Comparison of ENCODE assay signal across 8 cellular contexts in genomic region chr13:100589178-100589725, GRCh38. TPM values are rescaled to one million over a fixed set of nuclear protein-coding genes. Genes with fewer than 3 reads are reported as not detected.
DNase-seq lines count a peak whose midpoint lies in the region; ATAC-seq lines count a peak whose summit lies in the region.

No MANE protein-coding gene starts in this region.

- ATAC-seq in naive thymus-derived CD8-positive, alpha-beta T cell, result no peak
- ATAC-seq in GM18861 (IDR thresholded peaks at IDR 0.05; ENCODE audit: unreplicated experiment), result no peak

- H3K9me3 Mint-ChIP-seq in activated naive CD8-positive, alpha-beta T cell treated with anti-CD3 and anti-CD28 coated beads for 36 hours, result peaks cover 3% of the 10 kb centered on the region
- H3K9me3 Mint-ChIP-seq in naive thymus-derived CD8-positive, alpha-beta T cell, result no peaks in the 10 kb centered on the region

- no peak overlapping the region for H3K9ac ChIP-seq in BLaER1 treated with 17β-estradiol and CSF1 and Interleukin-3, amounts not matched to agents 10 nM and 100 nM

- no peaks in the 10 kb centered on the region for H3K27me3 Mint-ChIP-seq in activated naive CD8-positive, alpha-beta T cell treated with anti-CD3 and anti-CD28 coated beads for 36 hours
- H3K27me3 Mint-ChIP-seq in naive thymus-derived CD8-positive, alpha-beta T cell, result no peaks in the 10 kb centered on the region

- H3K4me1 Mint-ChIP-seq in activated naive CD8-positive, alpha-beta T cell treated with anti-CD3 and anti-CD28 coated beads for 36 hours, result peaks cover 37% of the 10 kb centered on the region
- H3K4me1 Mint-ChIP-seq in naive thymus-derived CD8-positive, alpha-beta T cell, result peaks cover 22 to 44% (median 42%) of the 10 kb centered on the region in 4 donors

- H3K4me2 ChIP-seq in BLaER1 treated with 17β-estradiol and CSF1 and Interleukin-3, amounts not matched to agents 10 nM and 100 nM, result peak overlapping the region; percentile 68 to 92 (median 86); a peak in 21 of 22 replicates

- DNase-seq in HT1080 (ENCODE audit: low read depth), result peak; percentile 6
- no peak for DNase-seq in activated naive CD8-positive, alpha-beta T cell treated with anti-CD3 and anti-CD28 coated beads for 36 hours
- no peak for DNase-seq in naive thymus-derived CD8-positive, alpha-beta T cell
- no peak for DNase-seq in DMS53 (lab: John Stamatoyannopoulos, UW)
- DNase-seq in iPS-NIHi11 (ENCODE audit: low spot score), result no peak
- DNase-seq in midbrain (lab: John Stamatoyannopoulos, UW), result no peak

- peaks cover 0 to 7% (median 0%) of the 10 kb centered on the region in 11 experiments; a peak in 2 of 22 replicates for H3K9me3 ChIP-seq in BLaER1 treated with 17β-estradiol and CSF1 and Interleukin-3, amounts not matched to agents 10 nM and 100 nM (replicated peaks in 1 of 11)

- no peaks in the 10 kb centered on the region for H3K36me3 ChIP-seq in BLaER1 treated with 17β-estradiol and CSF1 and Interleukin-3, amounts not matched to agents 10 nM and 100 nM

- no peaks in the 10 kb centered on the region for H3K36me3 Mint-ChIP-seq in activated naive CD8-positive, alpha-beta T cell treated with anti-CD3 and anti-CD28 coated beads for 36 hours
- no peaks in the 10 kb centered on the region for H3K36me3 Mint-ChIP-seq in naive thymus-derived CD8-positive, alpha-beta T cell

- peak overlapping the region; percentile 87 for H3K27ac Mint-ChIP-seq in activated naive CD8-positive, alpha-beta T cell treated with anti-CD3 and anti-CD28 coated beads for 36 hours
- H3K27ac Mint-ChIP-seq in naive thymus-derived CD8-positive, alpha-beta T cell, result peak overlapping the region; percentile 82 to 93 (median 90)

- no peaks in the 10 kb centered on the region for H4K20me1 ChIP-seq in BLaER1 treated with 17β-estradiol and CSF1 and Interleukin-3, amounts not matched to agents 10 nM and 100 nM

- peak overlapping the region; percentile 68 for H3K4me3 Mint-ChIP-seq in activated naive CD8-positive, alpha-beta T cell treated with anti-CD3 and anti-CD28 coated beads for 36 hours
- peak overlapping the region; percentile 74 to 90 (median 84) for H3K4me3 Mint-ChIP-seq in naive thymus-derived CD8-positive, alpha-beta T cell

- no peak overlapping the region; a peak in 1 of 22 replicates for H3K27ac ChIP-seq in BLaER1 treated with 17β-estradiol and CSF1 and Interleukin-3, amounts not matched to agents 10 nM and 100 nM

- H3K27me3 ChIP-seq in BLaER1 treated with 17β-estradiol and CSF1 and Interleukin-3, amounts not matched to agents 10 nM and 100 nM, result peaks cover 0 to 9% (median 4%) of the 10 kb centered on the region in 11 experiments; a peak in 6 of 22 replicates

- peaks cover 15 to 34% (median 21%) of the 10 kb centered on the region in 10 experiments; a peak in 18 of 20 replicates for H3K4me1 ChIP-seq in BLaER1 treated with 17β-estradiol and CSF1 and Interleukin-3, amounts not matched to agents 10 nM and 100 nM

- H3K4me3 ChIP-seq in BLaER1 treated with 17β-estradiol and CSF1 and Interleukin-3, amounts not matched to agents 10 nM and 100 nM, result peak overlapping the region in 4 of 10 experiments; percentile 59 to 68 (median 62); a peak in 6 of 20 replicates

- POLR2A ChIA-PET in naive thymus-derived CD8-positive, alpha-beta T cell (lab: Charles Lee), result interaction anchor here (0.9 to 3.3 kb wide), 6 partner anchors 9 to 933 kb away, joined by 3 to 20 read pairs (median 4); partner anchors contain the start of gene TMTC4

RNA-seq across cellular contexts. Expression of gene GGACT, which starts 0.7 kb away (rescaled TPM):
- total RNA-seq in HT1080 (2014; rRNA removed; shearing (Covaris generic)), result 0.90 and 1.5 TPM in 2 replicates
- polyA plus RNA-seq in HT1080 (2015; cell fraction: cytosol; rRNA removed), result 3.7 and 5.0 TPM in 2 replicates
- polyA plus RNA-seq in HT1080 (2015; cell fraction: nucleus; rRNA removed), result 1.3 and 1.8 TPM in 2 replicates
- 1 to 10 TPM; 5.3 to 6.3 TPM for total RNA-seq in activated naive CD8-positive, alpha-beta T cell treated with anti-CD3 and anti-CD28 coated beads for 36 hours
- 1 to 10 TPM; 3.5 to 4.0 TPM for total RNA-seq in naive thymus-derived CD8-positive, alpha-beta T cell
- polyA plus RNA-seq in naive thymus-derived CD8-positive, alpha-beta T cell, result 10 to 100 TPM in 1 of 3 donors, 1 to 10 TPM in 2; 5.3 to 10.4 (median 7.7) TPM
